In the genomic region with DNA sequence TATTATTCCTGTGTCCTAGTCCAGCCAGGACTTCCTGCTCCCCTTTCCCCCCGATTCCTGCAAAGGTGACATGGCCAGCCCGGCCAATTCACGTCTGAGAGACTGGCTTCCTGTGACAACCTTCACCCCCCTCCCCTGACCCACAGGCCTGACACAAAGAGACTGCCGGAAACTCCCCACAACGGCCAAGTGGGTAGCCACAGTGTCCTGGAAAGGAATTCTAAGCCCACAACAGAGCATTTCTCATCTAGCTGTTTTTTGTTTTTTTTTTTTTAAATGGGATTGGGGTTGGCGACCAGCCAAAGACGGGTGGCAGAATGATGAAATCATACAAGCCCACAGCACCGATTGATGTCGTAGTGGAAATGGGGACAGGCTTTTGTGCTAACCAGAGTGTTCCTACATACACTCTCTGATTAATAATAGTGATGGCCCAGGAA, we compare ENCODE assay signal across 8 cellular contexts. TPM values are rescaled to one million over a fixed set of nuclear protein-coding genes. Genes with fewer than 3 reads are reported as not detected.
DNase-seq lines count a peak whose midpoint lies in the region; ATAC-seq lines count a peak whose summit lies in the region.

No MANE protein-coding gene starts in this region.

- no peaks in the 10 kb centered on the region for H3K79me2 ChIP-seq in Karpas-422 (ENCODE audit: low read length)

- H3K4me3 ChIP-seq in SJSA1 (no peak overlapping the region), Karpas-422 (ENCODE audit: low read length) (no peak overlapping the region)

- H3K36me3 ChIP-seq in SJSA1 (no peaks in the 10 kb centered on the region), Karpas-422 (ENCODE audit: insufficient read depth, low read length) (no peaks in the 10 kb centered on the region)

- H4K20me1 ChIP-seq in Karpas-422 (ENCODE audit: insufficient read depth, low read depth, low read length): no peaks in the 10 kb centered on the region

- H3K36me3 Mint-ChIP-seq in central memory CD8-positive, alpha-beta T cell (ENCODE audit: insufficient read depth): peaks cover 8% of the 10 kb centered on the region

- H3K9me3 ChIP-seq in SJSA1 (replicated peaks): no peaks in the 10 kb centered on the region
- H3K9me3 ChIP-seq in Karpas-422 (ENCODE audit: low read length): no peaks in the 10 kb centered on the region

- H3K4me1 ChIP-seq in SJSA1 (replicated peaks): peaks cover 53% of the 10 kb centered on the region
- H3K4me1 ChIP-seq in Karpas-422 (ENCODE audit: low read length): peaks cover 3% of the 10 kb centered on the region; the same call in 1 of the 2 replicates

- H3K4me2 ChIP-seq in Karpas-422 (ENCODE audit: low read depth, low read length, poor library complexity, severe bottlenecking): no peak overlapping the region

- ATAC-seq in central memory CD8-positive, alpha-beta T cell (replicated peaks; ENCODE audit: extremely low read depth, poor library complexity, severe bottlenecking): no peak
- ATAC-seq in left lobe of liver (peak; percentile 34), HG02938 (IDR thresholded peaks at IDR 0.05; ENCODE audit: unreplicated experiment) (no peak)

- H3K9ac ChIP-seq in Karpas-422 (ENCODE audit: low read length): no peak overlapping the region

- peaks cover 35% of the 10 kb centered on the region for H3K4me1 Mint-ChIP-seq in central memory CD8-positive, alpha-beta T cell

- H3K9me3 Mint-ChIP-seq in central memory CD8-positive, alpha-beta T cell: no peaks in the 10 kb centered on the region

- H3K27me3 Mint-ChIP-seq in central memory CD8-positive, alpha-beta T cell: no peaks in the 10 kb centered on the region

- no peak overlapping the region for H2AFZ ChIP-seq in Karpas-422 (ENCODE audit: low read length)

- H3K27me3 ChIP-seq in SJSA1 (replicated peaks) (no peaks in the 10 kb centered on the region), Karpas-422 (ENCODE audit: low read length) (no peaks in the 10 kb centered on the region)

- H3K27ac ChIP-seq in SJSA1 (peak overlapping the region; percentile 100), Karpas-422 (ENCODE audit: low read length) (no peak overlapping the region)

- peak overlapping the region; percentile 19 for H3K4me3 Mint-ChIP-seq in central memory CD8-positive, alpha-beta T cell

- peak; percentile 49 for DNase-seq in GM19238 (ENCODE audit: insufficient read length, low spot score)
- peak; percentile 96 to 98 for DNase-seq in SJSA1 (ENCODE audit: low read depth in 1 of 2, low spot score in 2 of 2)
- DNase-seq in central memory CD8-positive, alpha-beta T cell (ENCODE audit: low spot score in 2 of 2): no peak
- DNase-seq in left lobe of liver (ENCODE audit: low spot score): peak; percentile 57
- peak; percentile 63 for DNase-seq in stimulated activated CD8-positive, alpha-beta memory T cell treated with anti-CD3 and anti-CD28 coated beads, Interleukin-4, amount 100 ng/mL, for 48 hours
- DNase-seq in Karpas-422: no peak
- DNase-seq in DMS79 (lab: John Stamatoyannopoulos, UW): no peak

- H3K9me2 ChIP-seq in Karpas-422 (replicated peaks; ENCODE audit: insufficient read depth, low read length): no peaks in the 10 kb centered on the region

- H3K27ac Mint-ChIP-seq in central memory CD8-positive, alpha-beta T cell (ENCODE audit: low read depth): peak overlapping the region; percentile 68

RNA-seq across cellular contexts. Expression of gene XAF1, which starts 2.8 kb away (rescaled TPM):
- total RNA-seq in SJSA1 (2014; rRNA removed; shearing (Covaris generic)): 13.4 and 19.9 TPM in 2 replicates
- 27.2 TPM for total RNA-seq in left lobe of liver
- 4.7 and 8.3 TPM in 2 replicates for total RNA-seq in Karpas-422 (2014; rRNA removed; shearing (Covaris generic); ENCODE audit: low replicate concordance)

RNA-seq across cellular contexts. Expression of gene FBXO39, which starts 23.0 kb away (rescaled TPM):
- 0.87 TPM in 1 of 2 replicates, not detected in the other for total RNA-seq in SJSA1 (2014; rRNA removed; shearing (Covaris generic))
- total RNA-seq in left lobe of liver: 0.13 TPM
- not detected in 2 replicates for total RNA-seq in Karpas-422 (2014; rRNA removed; shearing (Covaris generic); ENCODE audit: low replicate concordance)

RNA-seq across cellular contexts. Expression of gene SLC13A5, which starts 39.9 kb away (rescaled TPM):
- not detected in 2 replicates for total RNA-seq in SJSA1 (2014; rRNA removed; shearing (Covaris generic))
- total RNA-seq in left lobe of liver: 273 TPM
- total RNA-seq in Karpas-422 (2014; rRNA removed; shearing (Covaris generic); ENCODE audit: low replicate concordance): not detected in 2 replicates

Comparison
In these comparisons a context has a peak if more than half of its experiments do, and no peak if none do; other contexts are left out.
1. DNase-seq: peak in GM19238 (single experiment), SJSA1 (2 of 2), left lobe of liver (single experiment) and stimulated activated CD8-positive, alpha-beta memory T cell treated with anti-CD3 and anti-CD28 coated beads, Interleukin-4, amount 100 ng/mL, for 48 hours (single experiment); none in central memory CD8-positive, alpha-beta T cell (0 of 2), Karpas-422 (single experiment) and DMS79 (single experiment).
2. RNA of gene SLC13A5, which starts 39.9 kb away (total RNA-seq): 273 TPM in left lobe of liver (single experiment); not detected in SJSA1 and not detected in Karpas-422; every median in the first group is over 100 times any median in the second.